15 cellular contexts compared by ENCODE assay signal in genomic region chr2:224838335-224838734, GRCh38.
A peak's percentile ranks its signal among the peaks of the same experiment; 100 is the strongest.
DNase-seq lines count a peak whose midpoint lies in the region; TF ChIP-seq lines count a peak whose summit lies in the region.
"Had no signal": no experiment of that assay in that cellular context is flagged by ENCODE, and none has a peak within 500 bp of the region (broad histone marks: within the 10 kb centered on the region; RNA-seq: fewer than 3 reads in every experiment).

No MANE protein-coding gene starts in this region.

- no peaks in the 10 kb centered on the region for H3K27me3 ChIP-seq in sigmoid colon

- TF ChIP-seq CTCF in sigmoid colon (IDR thresholded peaks at IDR 0.05), result no peak

- TF ChIP-seq EP300 in sigmoid colon (IDR thresholded peaks at IDR 0.05), result no peak

- DNase-seq in DMS 273 treated with DMSO at 0.1 percent for 48 hours (lab: John Stamatoyannopoulos, UW) (peak; percentile 3), NCI-H1092 (lab: John Stamatoyannopoulos, UW) (peak; percentile 42), dedifferentiated amniotic fluid mesenchymal stem cell (ENCODE audit: extremely low spot score) (peak; percentile 38), pulmonary artery endothelial cell (ENCODE audit: low read depth, low spot score) (peak; percentile 32), sigmoid colon (no peak), GF-D8 (lab: John Stamatoyannopoulos, UW) (no peak)
- no peak for DNase-seq in activated effector memory CD4-positive, alpha-beta T cell treated with anti-CD3 and anti-CD28 coated beads, Interleukin-2, amount 50 U/mL, for 16 hours
- DNase-seq: activated CD4-positive, CD25-positive, alpha-beta regulatory T cell treated with anti-CD3 and anti-CD28 coated beads, Interleukin-2, amount 50 U/mL, for 72 hours; activated naive CD8-positive, alpha-beta T cell treated with anti-CD3 and anti-CD28 coated beads, Interleukin-2, amount 10 ng/mL, durations not matched to agents 7 days and 5 days; CD4-positive, alpha-beta T cell; cerebellar nuclear complex; NCI-H1436; NCI-H774; RPMI8226 had no signal

- H3K36me3 ChIP-seq in sigmoid colon, result no peaks in the 10 kb centered on the region

- H3K27ac ChIP-seq in sigmoid colon, result no peak overlapping the region
- H3K27ac ChIP-seq: thoracic aorta had no signal

- intact Hi-C loops in sigmoid colon (cut with DNase I), result no loop called here

- TF ChIP-seq POLR2A in sigmoid colon (IDR thresholded peaks at IDR 0.05), result no peak

- H3K4me3 ChIP-seq in sigmoid colon, result no peak overlapping the region
- H3K4me3 ChIP-seq: thoracic aorta had no signal

- H3K9me3 ChIP-seq in sigmoid colon, result no peaks in the 10 kb centered on the region
- H3K9me3 ChIP-seq: thoracic aorta had no signal

- H3K4me1 ChIP-seq in sigmoid colon, result no peaks in the 10 kb centered on the region

Comparison
In these comparisons a context has a peak if more than half of its experiments do, and no peak if none do; other contexts are left out.
1. DNase-seq: peak in DMS 273 treated with DMSO at 0.1 percent for 48 hours (single experiment), NCI-H1092 (single experiment), dedifferentiated amniotic fluid mesenchymal stem cell (single experiment) and pulmonary artery endothelial cell (single experiment); none in activated effector memory CD4-positive, alpha-beta T cell treated with anti-CD3 and anti-CD28 coated beads, Interleukin-2, amount 50 U/mL, for 16 hours (single experiment), sigmoid colon (single experiment) and GF-D8 (single experiment).